Comparison of ENCODE assay signal across 1 cellular context in the genomic region with DNA sequence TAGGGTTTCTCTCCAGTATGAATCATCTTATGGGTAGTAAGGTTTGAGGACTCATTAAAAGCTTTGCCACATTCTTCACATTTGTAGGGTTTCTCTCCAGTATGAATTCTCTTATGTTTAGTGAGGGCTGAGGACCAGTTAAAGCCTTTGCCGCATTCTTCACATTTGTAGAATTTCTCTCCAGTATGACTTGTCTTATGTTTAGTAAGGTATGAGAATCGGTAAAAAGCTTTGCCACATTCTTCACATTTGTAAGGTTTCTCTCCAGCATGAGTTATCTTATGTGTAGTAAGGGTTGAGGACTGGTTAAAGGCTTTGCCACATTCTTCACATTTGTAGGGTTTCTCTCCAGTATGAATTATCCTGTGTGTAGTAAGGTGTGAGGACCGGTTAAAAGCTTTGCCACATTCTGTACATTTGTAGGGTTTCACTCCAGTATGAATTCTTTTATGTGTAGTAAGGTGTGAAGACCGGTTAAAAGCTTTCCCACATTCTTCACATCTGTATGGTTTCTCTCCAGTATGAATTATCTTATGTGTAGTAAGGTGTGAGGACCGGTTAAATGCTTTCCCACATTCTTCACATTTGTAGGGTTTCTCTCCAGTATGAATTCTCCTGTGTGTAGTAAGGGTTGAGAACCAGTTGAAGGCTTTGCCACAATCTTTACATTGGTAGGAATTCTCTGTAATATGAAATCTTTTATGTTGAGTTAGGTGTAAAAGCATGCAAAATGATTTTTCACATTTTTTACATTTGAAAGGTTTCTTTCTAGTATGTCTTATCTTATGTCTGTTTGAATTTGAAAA.
TF ChIP-seq lines count a peak whose summit lies in the region.

No MANE protein-coding gene starts in this region.

TF ChIP-seq in K562, 482 proteins besides CTCF, POLR2A, EP300 and RAD21:
- TF ChIP-seq, protein P1, sequence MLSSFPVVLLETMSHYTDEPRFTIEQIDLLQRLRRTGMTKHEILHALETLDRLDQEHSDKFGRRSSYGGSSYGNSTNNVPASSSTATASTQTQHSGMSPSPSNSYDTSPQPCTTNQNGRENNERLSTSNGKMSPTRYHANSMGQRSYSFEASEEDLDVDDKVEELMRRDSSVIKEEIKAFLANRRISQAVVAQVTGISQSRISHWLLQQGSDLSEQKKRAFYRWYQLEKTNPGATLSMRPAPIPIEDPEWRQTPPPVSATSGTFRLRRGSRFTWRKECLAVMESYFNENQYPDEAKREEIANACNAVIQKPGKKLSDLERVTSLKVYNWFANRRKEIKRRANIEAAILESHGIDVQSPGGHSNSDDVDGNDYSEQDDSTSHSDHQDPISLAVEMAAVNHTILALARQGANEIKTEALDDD (IDR thresholded peaks at IDR 0.05), result 0 out of 2 replicates have a peak, but pooled peaks have one; percentile 13
- TF ChIP-seq ZNF75A (CRISPR knock-in tag; IDR thresholded peaks at IDR 0.05) (peak; percentile 83), ZNF274 (IDR thresholded peaks at IDR 0.05; ENCODE audit: borderline replicate concordance, low read depth, low read length) (peak; percentile 90)
